Comparison of ENCODE assay signal across 8 cellular contexts in the genomic region with DNA sequence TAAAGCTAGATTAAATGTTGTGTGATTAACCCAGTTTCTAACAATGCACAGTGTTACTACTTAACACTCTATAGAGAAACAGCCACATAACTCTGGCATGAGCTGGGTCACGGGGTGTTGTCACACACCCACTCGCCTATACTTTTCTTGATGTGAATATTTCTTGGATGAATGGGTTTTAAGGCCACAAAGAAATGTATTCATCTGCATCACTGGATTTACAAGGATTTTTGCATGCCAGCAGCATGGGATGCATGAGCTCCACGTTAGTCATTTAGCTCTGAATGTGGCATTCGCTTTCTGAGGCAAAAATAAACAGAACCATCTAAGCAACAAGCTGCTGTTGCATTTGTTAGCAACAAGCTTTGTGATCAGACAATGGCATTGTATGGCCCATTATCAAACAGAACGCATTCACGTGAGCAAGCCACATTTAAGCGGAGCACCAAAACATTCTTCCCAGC.
DNase-seq lines count a peak whose midpoint lies in the region; ATAC-seq and TF ChIP-seq lines count a peak whose summit lies in the region.

No MANE protein-coding gene starts in this region.

- 47 to 50% methylated on average over 7 of the region's 7 CpGs for WGBS in tibial nerve, 2 donors

- H3K36me3 ChIP-seq in tibial nerve: peaks cover 0 to 13% (median 0%) of the 10 kb centered on the region in 3 donors

- peaks cover 0 to 18% (median 2%) of the 10 kb centered on the region in 4 donors for H3K4me1 ChIP-seq in tibial nerve

- peak in 1 of 2 donors; percentile 77 for TF ChIP-seq EP300 in tibial nerve (IDR thresholded peaks at IDR 0.05)

- no peak for TF ChIP-seq POLR2A in tibial nerve (IDR thresholded peaks at IDR 0.05)

- peak; percentile 2 for DNase-seq in NCI-H2227 (lab: John Stamatoyannopoulos, UW; ENCODE audit: unreplicated experiment)
- DNase-seq in NCI-H2227 treated with DMSO at 0.1 percent for 48 hours (lab: John Stamatoyannopoulos, UW): no peak
- peak; percentile 4 for DNase-seq in T1000 (lab: John Stamatoyannopoulos, UW)
- DNase-seq in head of caudate nucleus: peak in 22 of 42 donors; percentile 3 to 60 (median 28)
- DNase-seq in tibial nerve (ENCODE audit: low spot score in 2 of 2): no peak
- no peak for DNase-seq in stimulated activated CD4-positive, alpha-beta T cell treated with anti-CD3 and anti-CD28 coated beads, Interleukin-15, amount 100 ng/mL, for 24 hours
- no peak for DNase-seq in mesenteric fat pad (ENCODE audit: low spot score)

- no peaks in the 10 kb centered on the region for H3K9me3 ChIP-seq in tibial nerve

- intact Hi-C loops in head of caudate nucleus (cut with DNase I): loop anchor here (5.0 kb wide), 1 partner anchor 99 kb away; a partner anchor contains a TSS

- no peak for TF ChIP-seq CTCF in tibial nerve (IDR thresholded peaks at IDR 0.05)

- peak overlapping the region in 3 of 4 donors; percentile 27 to 87 (median 72) for H3K27ac ChIP-seq in tibial nerve

- ATAC-seq in GM18519 (IDR thresholded peaks at IDR 0.05; ENCODE audit: low FRiP score, unreplicated experiment): no peak

- H3K4me3 ChIP-seq in tibial nerve: no peak overlapping the region

- no peaks in the 10 kb centered on the region for H3K27me3 ChIP-seq in tibial nerve

Comparison
In these comparisons a context has a peak if more than half of its experiments do, and no peak if none do; other contexts are left out.
1. DNase-seq: peak in NCI-H2227 (single experiment), T1000 (single experiment) and head of caudate nucleus (22 of 42); none in NCI-H2227 treated with DMSO at 0.1 percent for 48 hours (single experiment), tibial nerve (0 of 2), stimulated activated CD4-positive, alpha-beta T cell treated with anti-CD3 and anti-CD28 coated beads, Interleukin-15, amount 100 ng/mL, for 24 hours (single experiment) and mesenteric fat pad (single experiment).